8 cellular contexts compared by ENCODE assay signal in genomic region chr13:38417727-38418126, GRCh38.
DNase-seq lines count a peak whose midpoint lies in the region; ATAC-seq, FAIRE-seq and TF ChIP-seq lines count a peak whose summit lies in the region.

No MANE protein-coding gene starts in this region.

- no peak overlapping the region for H3K27ac Mint-ChIP-seq in nephron progenitor cell

- no peak for TF ChIP-seq RAD21 in A549 (conservative IDR thresholded peaks at IDR 0.05 in 1 of 2, IDR thresholded peaks at IDR 0.05 in 1 of 2)

- H3K4me1 ChIP-seq in A549 = no peaks in the 10 kb centered on the region

- TF ChIP-seq CTCF in A549 (IDR thresholded peaks at IDR 0.05) (no peak), VCaP (conservative IDR thresholded peaks at IDR 0.05) (peak; percentile 61), nephron progenitor cell (IDR thresholded peaks at IDR 0.05) (peak; percentile 40)

- H3K4me3 Mint-ChIP-seq in nephron progenitor cell = no peak overlapping the region

- no peaks in the 10 kb centered on the region for H3K36me3 Mint-ChIP-seq in nephron progenitor cell (ENCODE audit: low read depth)

- POLR2A ChIA-PET in A549 (lab: Yijun Ruan, JAX) = no interaction called here

- 50% methylated on average over 2 of the region's 2 CpGs for WGBS in A549 (ENCODE audit: missing lambda C conversion rate)

- no peak overlapping the region for H3K4me2 ChIP-seq in A549

- H3K27ac ChIP-seq in A549 (no peak overlapping the region), VCaP (no peak overlapping the region), caudate nucleus (ENCODE audit: low read depth, low read length) (no peak overlapping the region)

- no peak overlapping the region for H3K4me3 ChIP-seq in A549

- peak; percentile 71 to 74; a peak in 4 of 6 replicates for ATAC-seq in A549
- ATAC-seq in GM18502 (IDR thresholded peaks at IDR 0.05; ENCODE audit: poor library complexity, unreplicated experiment) = peak; percentile 59
- ATAC-seq in HG03378 (IDR thresholded peaks at IDR 0.05; ENCODE audit: unreplicated experiment) = peak; percentile 36

- FAIRE-seq in A549 (lab: Jason Lieb, UNC) = no peak

- TF ChIP-seq POLR2A in A549 (IDR thresholded peaks at IDR 0.05; ENCODE audit: low read length) = no peak

- DNase-seq in A549 (ENCODE audit: low read depth in 1 of 2, low spot score in 1 of 2) = peak in 1 of 2 experiments; percentile 5
- no peak for DNase-seq in nephron progenitor cell
- no peak for DNase-seq in caudate nucleus (lab: John Stamatoyannopoulos, UW)
- no peak for DNase-seq in GOT3 (lab: John Stamatoyannopoulos, UW)
- no peak for DNase-seq in NCI-H345 treated with DMSO at 0.1 percent for 48 hours (lab: John Stamatoyannopoulos, UW; ENCODE audit: unreplicated experiment)

- peaks cover 5% of the 10 kb centered on the region for H3K4me1 Mint-ChIP-seq in nephron progenitor cell

- no peaks in the 10 kb centered on the region for H3K27me3 Mint-ChIP-seq in nephron progenitor cell (ENCODE audit: low read depth, poor library complexity)

- no peak for TF ChIP-seq EP300 in A549 (IDR thresholded peaks at IDR 0.05)

- no peaks in the 10 kb centered on the region for H3K9me3 ChIP-seq in A549

- no peaks in the 10 kb centered on the region for H3K9me3 Mint-ChIP-seq in nephron progenitor cell

- CTCF ChIA-PET in A549 (lab: Yijun Ruan, JAX) = no interaction called here

TF ChIP-seq in A549, 52 proteins besides CTCF, POLR2A, EP300 and RAD21:
- no peak for TF ChIP-seq MYC (IDR thresholded peaks at IDR 0.05; ENCODE audit: borderline replicate concordance, low read length)
- no peak for TF ChIP-seq JUNB (IDR thresholded peaks at IDR 0.05)
- no peak for TF ChIP-seq ATOH8 (CRISPR knock-in tag; IDR thresholded peaks at IDR 0.05; ENCODE audit: low read depth)
- no peak for TF ChIP-seq RNF2 (IDR thresholded peaks at IDR 0.05; ENCODE audit: borderline replicate concordance, low read depth)
- no peak for TF ChIP-seq USF2 (IDR thresholded peaks at IDR 0.05)
- no peak for TF ChIP-seq FOSL2 (IDR thresholded peaks at IDR 0.05)
- no peak for TF ChIP-seq FOSL2 (CRISPR knock-in tag; IDR thresholded peaks at IDR 0.05)
